In genomic region chr19:41324921-41325639, GRCh38 we compare ENCODE assay signal across 8 cellular contexts. TPM values are rescaled to one million over a fixed set of nuclear protein-coding genes. Genes with fewer than 3 reads are reported as not detected.
DNase-seq lines count a peak whose midpoint lies in the region; ATAC-seq and TF ChIP-seq lines count a peak whose summit lies in the region.

No MANE protein-coding gene starts in this region.

- peak overlapping the region; percentile 72 for H3K27ac Mint-ChIP-seq in activated naive CD8-positive, alpha-beta T cell treated with anti-CD3 and anti-CD28 coated beads for 36 hours

- no peak for TF ChIP-seq CTCF in AG04450 (IDR thresholded peaks at IDR 0.05; ENCODE audit: low read depth, low read length)
- no peak for TF ChIP-seq CTCF in HEK293 (tag by site-specific recombination; IDR thresholded peaks at IDR 0.05)

- POLR2A ChIA-PET in AG04450 (lab: Yijun Ruan, JAX) = interaction anchor here (0.6 to 4.9 kb wide), 5 partner anchors 27 to 1039 kb away, joined by 3 to 43 read pairs (median 7); partner anchors contain the start of gene TGFB1
- POLR2A ChIA-PET in HEK293 (lab: Yijun Ruan, JAX) = interaction anchor here (0.6 to 2.5 kb wide), 9 partner anchors 11 to 576 kb away, joined by 3 to 10 read pairs (median 4); partner anchors contain the start of genes DMAC2 and HNRNPUL1

- peaks cover 33% of the 10 kb centered on the region for H3K36me3 Mint-ChIP-seq in activated naive CD8-positive, alpha-beta T cell treated with anti-CD3 and anti-CD28 coated beads for 36 hours

- H3K4me1 ChIP-seq in HEK293 (ENCODE audit: control insufficient read depth, insufficient read depth, low read length) = peaks cover 22% of the 10 kb centered on the region
- H3K4me1 ChIP-seq in right cardiac atrium (ENCODE audit: control insufficient read depth, insufficient read depth, low read length) = peaks cover 12% of the 10 kb centered on the region

- peaks cover 12 to 41% of the 10 kb centered on the region in 2 experiments; a peak in 2 of 3 replicates for H3K36me3 ChIP-seq in HEK293 (ENCODE audit: control insufficient read depth in 2 of 2, insufficient read depth in 1 of 2, low read length in 2 of 2)

- no peaks in the 10 kb centered on the region for H3K27me3 Mint-ChIP-seq in activated naive CD8-positive, alpha-beta T cell treated with anti-CD3 and anti-CD28 coated beads for 36 hours

- H3K9me3 ChIP-seq in AG04450 (ENCODE audit: control insufficient read depth, insufficient read depth, low read length) = no peaks in the 10 kb centered on the region; the same call in 1 of the 2 replicates
- no peaks in the 10 kb centered on the region for H3K9me3 ChIP-seq in HEK293 (ENCODE audit: control insufficient read depth, insufficient read depth, low read depth, low read length)
- H3K9me3 ChIP-seq in right cardiac atrium (ENCODE audit: control insufficient read depth, low read length) = no peaks in the 10 kb centered on the region

- no peaks in the 10 kb centered on the region for H3K27me3 ChIP-seq in AG04450 (ENCODE audit: control insufficient read depth, insufficient read depth, low read length)
- no peaks in the 10 kb centered on the region for H3K27me3 ChIP-seq in right cardiac atrium (ENCODE audit: control insufficient read depth, insufficient read depth)

- in situ Hi-C loops in G401 (cut with HindIII; ENCODE audit: low sequenced_read_pairs) = no loop called here

- intact Hi-C loops in right cardiac atrium (cut with DNase I) (loop anchor here in 1 of 4 donors (5.0 kb wide), 1 partner anchor 32 kb away; no protein-coding TSS in a partner anchor), sciatic nerve (cut with DNase I) (no loop called here)

- H3K4me3 Mint-ChIP-seq in activated naive CD8-positive, alpha-beta T cell treated with anti-CD3 and anti-CD28 coated beads for 36 hours = peak overlapping the region; percentile 3

- ATAC-seq in right cardiac atrium = peak; percentile 60 to 64
- peak; percentile 27 for ATAC-seq in sciatic nerve
- no peak for ATAC-seq in HG03039 (IDR thresholded peaks at IDR 0.05; ENCODE audit: unreplicated experiment)

- peaks cover 56% of the 10 kb centered on the region for H3K4me1 Mint-ChIP-seq in activated naive CD8-positive, alpha-beta T cell treated with anti-CD3 and anti-CD28 coated beads for 36 hours

- H3K9me3 Mint-ChIP-seq in activated naive CD8-positive, alpha-beta T cell treated with anti-CD3 and anti-CD28 coated beads for 36 hours = no peaks in the 10 kb centered on the region

- 8% methylated on average over 23 of the region's 23 CpGs for WGBS in right cardiac atrium

- DNase-seq in AG04450 (ENCODE audit: low read depth, low spot score) = no peak
- DNase-seq in activated naive CD8-positive, alpha-beta T cell treated with anti-CD3 and anti-CD28 coated beads for 36 hours = no peak
- DNase-seq in right cardiac atrium = peak; percentile 84 to 93 (median 93)
- DNase-seq in sciatic nerve (ENCODE audit: low spot score) = peak; percentile 76
- no peak for DNase-seq in G401 (ENCODE audit: low spot score)
- no peak for DNase-seq in NCI-H510A treated with DMSO at 0.1 percent for 48 hours (lab: John Stamatoyannopoulos, UW)

- CTCF ChIA-PET in AG04450 (lab: Charles Lee) (interaction anchor here (0.6 to 1.0 kb wide), 2 partner anchors 28 to 1892 kb away, joined by 3 to 4 read pairs; no protein-coding TSS in a partner anchor), HEK293 (lab: Yijun Ruan, JAX) (interaction anchor here (0.6 to 1.7 kb wide), 5 partner anchors 11 to 426 kb away, joined by 3 to 9 read pairs (median 4); partner anchors contain the start of gene TGFB1)

- H3K27ac ChIP-seq in AG04450 (ENCODE audit: low read depth, low read length) = peak overlapping the region; percentile 100
- H3K27ac ChIP-seq in HEK293 (ENCODE audit: extremely low read depth, low read depth, low read length) = peak overlapping the region; percentile 33; the same call in 1 of the 2 replicates
- peak overlapping the region; percentile 94 for H3K27ac ChIP-seq in right cardiac atrium (ENCODE audit: low read length)

- H3K4me3 ChIP-seq in AG04450 (ENCODE audit: low read depth, low read length) = peak overlapping the region; percentile 12; the same call in 1 of the 2 replicates
- no peak overlapping the region for H3K4me3 ChIP-seq in HEK293 (ENCODE audit: low read depth, low read length)
- H3K4me3 ChIP-seq in right cardiac atrium (ENCODE audit: low read length) = peak overlapping the region; percentile 18

TF ChIP-seq in HEK293, 187 proteins besides CTCF, POLR2A, EP300 and RAD21 (continues in another document):
- no peak for TF ChIP-seq IKZF3 (tag by site-specific recombination; IDR thresholded peaks at IDR 0.05)
- peak; percentile 96 for TF ChIP-seq ZFP69B (tag by site-specific recombination; IDR thresholded peaks at IDR 0.05)
- TF ChIP-seq ZNF580 (tag by site-specific recombination; IDR thresholded peaks at IDR 0.05) = no peak
- peak; percentile 82 for TF ChIP-seq GLIS1 (tag by site-specific recombination; IDR thresholded peaks at IDR 0.05)
- TF ChIP-seq ZBTB6 (tag by site-specific recombination; IDR thresholded peaks at IDR 0.05) = no peak
- TF ChIP-seq ZBTB48 (tag by site-specific recombination; IDR thresholded peaks at IDR 0.05) = peak; percentile 41; the same call in 1 of the 2 replicates
- TF ChIP-seq MZF1 (tag by site-specific recombination; IDR thresholded peaks at IDR 0.05; ENCODE audit: borderline replicate concordance) = no peak
- no peak for TF ChIP-seq ZNF416 (tag by site-specific recombination; IDR thresholded peaks at IDR 0.05)
- no peak for TF ChIP-seq REPIN1 (tag by site-specific recombination; IDR thresholded peaks at IDR 0.05; ENCODE audit: low read depth)
- TF ChIP-seq PATZ1 (tag by site-specific recombination; IDR thresholded peaks at IDR 0.05) = peak; percentile 47; the same call in 1 of the 2 replicates
- peak; percentile 71 for TF ChIP-seq KLF9 (tag by site-specific recombination; IDR thresholded peaks at IDR 0.05; ENCODE audit: low read depth)

RNA-seq across cellular contexts. Expression of gene CCDC97, which starts 15.1 kb away (rescaled TPM):
- polyA plus RNA-seq in AG04450 (2011; rRNA removed) = 8.5 and 9.3 TPM in 2 replicates
- 14.0 and 15.8 TPM in 2 replicates for polyA minus RNA-seq in AG04450 (2011; rRNA and poly(A)+ RNA removed)
- 10 to 100 TPM; 19.1 to 20.5 TPM for total RNA-seq in activated naive CD8-positive, alpha-beta T cell treated with anti-CD3 and anti-CD28 coated beads for 36 hours
- total RNA-seq in right cardiac atrium = 10 to 100 TPM; 17.9 to 22.2 (median 18.9) TPM
- polyA plus RNA-seq in right cardiac atrium = 12.2 TPM
- 29.8 TPM for total RNA-seq in sciatic nerve
- total RNA-seq in G401 (2014; rRNA removed; shearing (Covaris generic)) = 9.3 and 12.3 TPM in 2 replicates

RNA-seq across cellular contexts. Expression of gene TGFB1, which starts 28.6 kb away (rescaled TPM):
- polyA plus RNA-seq in AG04450 (2011; rRNA removed) = 4.9 and 11.2 TPM in 2 replicates
- polyA minus RNA-seq in AG04450 (2011; rRNA and poly(A)+ RNA removed) = 22.8 and 28.9 TPM in 2 replicates
- total RNA-seq in activated naive CD8-positive, alpha-beta T cell treated with anti-CD3 and anti-CD28 coated beads for 36 hours = 100 to 1,000 TPM; 152 to 154 TPM
- total RNA-seq in right cardiac atrium = 10 to 100 TPM; 27.0 to 39.3 (median 33.3) TPM
- polyA plus RNA-seq in right cardiac atrium = 23.9 TPM
- total RNA-seq in sciatic nerve = 33.7 TPM
- 5.7 and 10.1 TPM in 2 replicates for total RNA-seq in G401 (2014; rRNA removed; shearing (Covaris generic))

RNA-seq across cellular contexts. Expression of gene B9D2, which starts 38.9 kb away (rescaled TPM):
- polyA plus RNA-seq in AG04450 (2011; rRNA removed) (3.9 and 5.1 TPM in 2 replicates), right cardiac atrium (5.1 TPM)
- 1.3 and 1.7 TPM in 2 replicates for polyA minus RNA-seq in AG04450 (2011; rRNA and poly(A)+ RNA removed)
- total RNA-seq in activated naive CD8-positive, alpha-beta T cell treated with anti-CD3 and anti-CD28 coated beads for 36 hours = 1 to 10 TPM; 6.4 to 8.1 TPM
- total RNA-seq in right cardiac atrium (1 to 10 TPM; 3.3 to 3.8 (median 3.5) TPM), sciatic nerve (4.1 TPM)
- total RNA-seq in G401 (2014; rRNA removed; shearing (Covaris generic)) = 11.1 and 18.4 TPM in 2 replicates

RNA-seq across cellular contexts. Expression of gene TMEM91, which starts 51.3 kb away (rescaled TPM):
- polyA plus RNA-seq in AG04450 (2011; rRNA removed) (5.2 and 6.3 TPM in 2 replicates), right cardiac atrium (8.5 TPM)
- 8.4 and 17.7 TPM in 2 replicates for polyA minus RNA-seq in AG04450 (2011; rRNA and poly(A)+ RNA removed)
- total RNA-seq in activated naive CD8-positive, alpha-beta T cell treated with anti-CD3 and anti-CD28 coated beads for 36 hours = 1 to 10 TPM; 4.0 to 4.5 TPM
- total RNA-seq in right cardiac atrium (1 to 10 TPM; 4.6 to 6.7 (median 5.8) TPM), sciatic nerve (23.5 TPM)
- total RNA-seq in G401 (2014; rRNA removed; shearing (Covaris generic)) = 0.25 and 1.2 TPM in 2 replicates

Comparison
In these comparisons a context has a peak if more than half of its experiments do, and no peak if none do; other contexts are left out.
1. DNase-seq: peak in right cardiac atrium (3 of 3) and sciatic nerve (single experiment); none in AG04450 (single experiment), activated naive CD8-positive, alpha-beta T cell treated with anti-CD3 and anti-CD28 coated beads for 36 hours (single experiment), G401 (single experiment) and NCI-H510A treated with DMSO at 0.1 percent for 48 hours (single experiment).
2. H3K27ac ChIP-seq: peak in every context shown above with its lines; median percentile 100 in AG04450; 94 in right cardiac atrium; 33 in HEK293.